In the genomic region with DNA sequence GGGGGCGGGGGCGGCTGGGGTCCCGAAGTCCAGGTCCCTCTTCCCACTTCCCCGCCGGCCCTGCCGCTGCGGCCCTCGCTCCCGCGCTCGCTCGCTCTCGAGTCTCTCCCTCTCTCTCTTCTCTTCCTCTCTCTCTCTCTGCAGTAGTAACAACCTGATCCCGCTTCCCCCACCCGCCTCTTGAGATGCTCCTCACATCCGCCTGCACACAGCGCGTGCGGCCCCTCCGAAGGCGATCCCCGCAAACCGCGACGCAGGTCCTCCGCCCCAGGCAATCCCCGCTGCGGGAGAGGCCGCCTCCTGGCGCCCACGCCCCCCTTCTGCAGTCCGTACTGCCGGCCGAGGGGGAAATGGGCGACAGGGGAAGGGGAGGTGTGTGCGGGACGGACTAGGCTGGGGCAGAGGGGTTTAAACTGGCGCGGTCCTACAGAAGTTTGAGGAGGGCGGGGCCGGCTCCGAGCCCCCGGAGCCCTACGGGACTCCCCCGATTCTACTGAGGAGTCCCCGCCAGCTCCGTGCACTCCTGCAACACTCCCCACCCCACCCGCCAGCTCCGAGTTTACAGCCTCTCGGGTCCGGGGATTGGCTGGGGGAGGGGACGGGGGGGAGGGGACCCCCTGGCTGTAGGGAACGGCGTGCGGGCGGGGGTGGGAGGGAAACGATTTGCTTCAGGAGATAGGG, we compare ENCODE assay signal across 5 cellular contexts. TPM values are rescaled to one million over a fixed set of nuclear protein-coding genes. Genes with fewer than 3 reads are reported as not detected.
"Had no signal": no experiment of that assay in that cellular context is flagged by ENCODE, and none has a peak within 500 bp of the region (broad histone marks: within the 10 kb centered on the region; RNA-seq: fewer than 3 reads in every experiment).

No MANE protein-coding gene starts in this region.

RNA-seq across cellular contexts. Expression of gene GOLGA8T, which starts 57.4 kb away (rescaled TPM):
- total RNA-seq: skeletal muscle tissue, subcutaneous adipose tissue, transverse colon had no signal
- polyA plus RNA-seq: cardiac muscle cell, neural cell had no signal
